In genomic region chr4:26860157-26860921, GRCh38 we compare ENCODE assay signal across 1 cellular context.
TF ChIP-seq lines count a peak whose summit lies in the region.

Gene STIM2 (plus strand): TSS chr4:26860841.

TF ChIP-seq in K562, 482 proteins besides CTCF, POLR2A, EP300 and RAD21 (continued from another document and continues in another):
- no peak for TF ChIP-seq GTF2B (IDR thresholded peaks at IDR 0.05; ENCODE audit: extremely low read depth, insufficient read length)
- TF ChIP-seq SMAD4 (CRISPR knock-in tag; conservative IDR thresholded peaks at IDR 0.05): no peak
- no peak for TF ChIP-seq NR1H2 (CRISPR knock-in tag; IDR thresholded peaks at IDR 0.05)
- peak; percentile 4; the same call in 1 of the 2 replicates for TF ChIP-seq JUND (IDR thresholded peaks at IDR 0.05; ENCODE audit: borderline replicate concordance, low read depth, low read length)
- no peak for TF ChIP-seq JUND (tag; IDR thresholded peaks at IDR 0.05; ENCODE audit: borderline replicate concordance, low read depth, low read length)
- no peak for TF ChIP-seq THRA (IDR thresholded peaks at IDR 0.05)
- peak; percentile 64; the same call in 1 of the 2 replicates for TF ChIP-seq MTA3 (IDR thresholded peaks at IDR 0.05; ENCODE audit: borderline replicate concordance)
- peak; percentile 24 for TF ChIP-seq CHD7 (IDR thresholded peaks at IDR 0.05; ENCODE audit: low read depth, low read length)
- peak; percentile 81 for TF ChIP-seq SP1 (CRISPR knock-in tag; IDR thresholded peaks at IDR 0.05)
- no peak for TF ChIP-seq ZBTB34 (CRISPR knock-in tag; IDR thresholded peaks at IDR 0.05)
- peak; percentile 85 for TF ChIP-seq ZSCAN29 (IDR thresholded peaks at IDR 0.05)
- no peak for TF ChIP-seq TCF7 (IDR thresholded peaks at IDR 0.05; ENCODE audit: borderline replicate concordance)
- no peak for TF ChIP-seq ZNF24 (IDR thresholded peaks at IDR 0.05)
- no peak for TF ChIP-seq CBFA2T2 (conservative IDR thresholded peaks at IDR 0.05)
- peak; percentile 68 for TF ChIP-seq HDAC2 (IDR thresholded peaks at IDR 0.05)
- TF ChIP-seq CREM (IDR thresholded peaks at IDR 0.05; ENCODE audit: low read depth): peak; percentile 72
- TF ChIP-seq TFAP4 (CRISPR knock-in tag; IDR thresholded peaks at IDR 0.05; ENCODE audit: borderline replicate concordance): peak; percentile 82; the same call in 1 of the 2 replicates
- no peak for TF ChIP-seq ZBTB26 (CRISPR knock-in tag; IDR thresholded peaks at IDR 0.05)
- peak; percentile 20 for TF ChIP-seq RB1 (IDR thresholded peaks at IDR 0.05; ENCODE audit: low read depth)
- TF ChIP-seq OTX1 (CRISPR knock-in tag; IDR thresholded peaks at IDR 0.05): peak; percentile 85; the same call in 1 of the 2 replicates
- no peak for TF ChIP-seq ZNF41 (CRISPR knock-in tag; conservative IDR thresholded peaks at IDR 0.05)
- peak; percentile 75; the same call in 1 of the 2 replicates for TF ChIP-seq MTA1 (IDR thresholded peaks at IDR 0.05; ENCODE audit: borderline replicate concordance)
- TF ChIP-seq ZNF23 (CRISPR knock-in tag; IDR thresholded peaks at IDR 0.05): no peak
- no peak for TF ChIP-seq CCAR2 (IDR thresholded peaks at IDR 0.05; ENCODE audit: low read depth, low read length)
- TF ChIP-seq MNT (conservative IDR thresholded peaks at IDR 0.05): peak; percentile 43 to 62; a peak in 3 of 4 replicates
- 0 out of 2 replicates have a peak, but pooled peaks have one; percentile 58 for TF ChIP-seq GATAD2A (IDR thresholded peaks at IDR 0.05)
- no peak for TF ChIP-seq NFYB (IDR thresholded peaks at IDR 0.05; ENCODE audit: extremely low read depth, insufficient read length)
- no peak; the same call in 1 of the 2 replicates for TF ChIP-seq KAT7 (CRISPR knock-in tag; IDR thresholded peaks at IDR 0.05; ENCODE audit: borderline replicate concordance)
- TF ChIP-seq HDAC6 (IDR thresholded peaks at IDR 0.05; ENCODE audit: low read depth, low read length): no peak
- no peak for TF ChIP-seq TAL1 (IDR thresholded peaks at IDR 0.05)
- no peak for TF ChIP-seq ZNF280B (CRISPR knock-in tag; IDR thresholded peaks at IDR 0.05)
- peak; percentile 83 for TF ChIP-seq POLR2G (IDR thresholded peaks at IDR 0.05; ENCODE audit: low read depth, low read length)
- TF ChIP-seq ZKSCAN8 (CRISPR knock-in tag; IDR thresholded peaks at IDR 0.05): no peak
- no peak for TF ChIP-seq ZNF224 (CRISPR knock-in tag; IDR thresholded peaks at IDR 0.05)
- no peak for TF ChIP-seq TCF7L2 (IDR thresholded peaks at IDR 0.05; ENCODE audit: low read depth, low read length)
- TF ChIP-seq RBM15 (IDR thresholded peaks at IDR 0.05; ENCODE audit: insufficient read depth, low read length): no peak
- no peak for TF ChIP-seq ZNF217 (CRISPR knock-in tag; IDR thresholded peaks at IDR 0.05)
- TF ChIP-seq E2F3 (CRISPR knock-in tag; IDR thresholded peaks at IDR 0.05): no peak
- no peak for TF ChIP-seq HMGXB4 (CRISPR knock-in tag; IDR thresholded peaks at IDR 0.05)
- TF ChIP-seq POLR2AphosphoS5 (IDR thresholded peaks at IDR 0.05; ENCODE audit: control insufficient read depth, insufficient read depth, low read depth, low read length): peak; percentile 40; the same call in 1 of the 2 replicates
- TF ChIP-seq KDM5B (IDR thresholded peaks at IDR 0.05; ENCODE audit: insufficient replicate concordance, low read depth, low read length): peak; percentile 75
- TF ChIP-seq ATF7 (IDR thresholded peaks at IDR 0.05): peak; percentile 65
